15 cellular contexts compared by ENCODE assay signal in the genomic region with DNA sequence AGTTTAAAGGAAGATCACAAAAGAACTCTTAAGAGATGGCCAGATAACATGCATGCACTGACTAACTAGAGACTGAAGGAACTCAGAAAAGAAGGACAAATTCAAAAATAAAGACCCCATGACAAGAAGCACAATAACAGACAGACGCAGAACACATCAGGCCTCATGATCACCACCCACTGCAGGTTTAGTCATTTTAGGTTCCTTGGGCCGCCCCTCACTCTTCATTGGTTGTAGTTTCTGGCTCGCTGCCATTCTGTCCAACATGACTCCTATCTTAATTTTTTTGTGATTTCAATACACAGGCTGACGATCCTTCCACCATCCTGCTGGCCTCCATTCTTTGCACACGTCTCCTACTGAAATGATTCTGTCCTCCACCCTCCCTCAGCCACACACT. TPM values are rescaled to one million over a fixed set of nuclear protein-coding genes. Genes with fewer than 3 reads are reported as not detected.
DNase-seq lines count a peak whose midpoint lies in the region; ATAC-seq, FAIRE-seq and TF ChIP-seq lines count a peak whose summit lies in the region.
"Had no signal": no experiment of that assay in that cellular context is flagged by ENCODE, and none has a peak within 500 bp of the region (broad histone marks: within the 10 kb centered on the region; RNA-seq: fewer than 3 reads in every experiment).

No MANE protein-coding gene starts in this region.

- H3K27ac Mint-ChIP-seq in HFFc6: no peak overlapping the region
- H3K27ac Mint-ChIP-seq: activated T-helper 17 cell treated with anti-CD3 and anti-CD28 coated beads, Interleukin-2, amount 50 U/mL, for 72 hours had no signal

- TF ChIP-seq POLR2A in K562 (conservative IDR thresholded peaks at IDR 0.05) (no peak), thyroid gland (IDR thresholded peaks at IDR 0.05) (no peak), lower leg skin (IDR thresholded peaks at IDR 0.05) (no peak)

- H3K27me3 Mint-ChIP-seq in HFFc6 (ENCODE audit: insufficient read depth): no peaks in the 10 kb centered on the region
- H3K27me3 Mint-ChIP-seq: activated T-helper 17 cell treated with anti-CD3 and anti-CD28 coated beads, Interleukin-2, amount 50 U/mL, for 72 hours had no signal

- ATAC-seq in K562: peak; percentile 91
- ATAC-seq: activated T-helper 17 cell treated with anti-CD3 and anti-CD28 coated beads, Interleukin-2, amount 50 U/mL, for 72 hours had no signal

- peaks cover 27% of the 10 kb centered on the region for H3K79me2 ChIP-seq in K562 (ENCODE audit: control insufficient read depth, insufficient read depth, low read length)

- no peak overlapping the region for H3K4me3 Mint-ChIP-seq in HFFc6
- H3K4me3 Mint-ChIP-seq: activated T-helper 17 cell treated with anti-CD3 and anti-CD28 coated beads, Interleukin-2, amount 50 U/mL, for 72 hours had no signal

- H3K4me1 ChIP-seq in K562 (replicated peaks in 1 of 2; ENCODE audit: control insufficient read depth in 2 of 2, insufficient read depth in 2 of 2, low read length in 2 of 2) (peaks cover 6 to 7% of the 10 kb centered on the region in 2 experiments; a peak in 2 of 5 replicates), thyroid gland (peaks cover 12 to 34% of the 10 kb centered on the region in 2 donors), small intestine (ENCODE audit: control insufficient read depth in 2 of 2, insufficient read depth in 1 of 2, low read depth in 1 of 2, low read length in 1 of 2) (peaks cover 2 to 3% of the 10 kb centered on the region in 2 donors)

- FAIRE-seq in K562 (lab: Jason Lieb, UNC) (peak; percentile 81), small intestine (lab: Jason Lieb, UNC) (no peak)
- FAIRE-seq: keratinocyte had no signal

- H3K9me3 Mint-ChIP-seq in HFFc6: no peaks in the 10 kb centered on the region
- H3K9me3 Mint-ChIP-seq: activated T-helper 17 cell treated with anti-CD3 and anti-CD28 coated beads, Interleukin-2, amount 50 U/mL, for 72 hours had no signal

- no peaks in the 10 kb centered on the region for H4K20me1 ChIP-seq in K562 (replicated peaks; ENCODE audit: control insufficient read depth, insufficient read depth, low read length)

- peak overlapping the region; percentile 28; the same call in 1 of the 2 replicates for H3K4me2 ChIP-seq in K562 (ENCODE audit: insufficient read depth, low read length)

- H3K9me3 ChIP-seq in K562 (replicated peaks; ENCODE audit: control insufficient read depth, insufficient read depth, low read depth, low read length) (no peaks in the 10 kb centered on the region), thyroid gland (no peaks in the 10 kb centered on the region), small intestine (ENCODE audit: control insufficient read depth, low read depth) (no peaks in the 10 kb centered on the region)
- H3K9me3 ChIP-seq: neutrophil, vagina had no signal

- H3K9me1 ChIP-seq in K562 (ENCODE audit: control insufficient read depth, insufficient read depth, low read length): no peaks in the 10 kb centered on the region

- in situ Hi-C loops in K562 (cut with MboI): no loop called here

- no TSS peak for BruUV-seq in K562 (replicated peaks; lab: Mats Ljungman, UMichigan)

- POLR2A ChIA-PET in K562 (lab: Yijun Ruan, JAX): no interaction called here

- H3K27me3 ChIP-seq in K562 (ENCODE audit: control insufficient read depth in 2 of 2, insufficient read depth in 2 of 2, low read length in 2 of 2) (no peaks in the 10 kb centered on the region), thyroid gland (no peaks in the 10 kb centered on the region), small intestine (ENCODE audit: control insufficient read depth in 2 of 2, insufficient read depth in 2 of 2, low read length in 2 of 2) (no peaks in the 10 kb centered on the region)
- H3K27me3 ChIP-seq: neutrophil, vagina had no signal

- H3K27ac ChIP-seq in K562 (ENCODE audit: extremely low read depth, low read depth, low read length) (no peak overlapping the region), thyroid gland (peak overlapping the region in 1 of 3 donors; percentile 46), small intestine (ENCODE audit: low read depth in 1 of 2, low read length in 1 of 2) (no peak overlapping the region)

- CTCF ChIA-PET in K562 (lab: Yijun Ruan, JAX; ENCODE audit: low intra/inter-chr PET ratio): no interaction called here

- H2AFZ ChIP-seq in K562 (ENCODE audit: low read depth, low read length): no peak overlapping the region

- peaks cover 21% of the 10 kb centered on the region for H3K4me1 Mint-ChIP-seq in HFFc6 (ENCODE audit: low read depth)

- peaks cover 19% of the 10 kb centered on the region for H3K36me3 Mint-ChIP-seq in HFFc6 (ENCODE audit: low read depth)

- TF ChIP-seq RAD21 in K562 (CRISPR knock-in tag; conservative IDR thresholded peaks at IDR 0.05 in 1 of 2, IDR thresholded peaks at IDR 0.05 in 1 of 2): no peak

- peak; percentile 43 for DNase-seq in AG20443 (ENCODE audit: low spot score)
- DNase-seq in HFFc6: peak; percentile 16
- peak in 2 of 4 experiments; percentile 42 to 61 for DNase-seq in K562 (ENCODE audit: extremely low read depth in 1 of 4, low spot score in 3 of 4)
- peak; percentile 74 for DNase-seq in iris pigment epithelial cell (ENCODE audit: low read depth)
- no peak for DNase-seq in thyroid gland
- DNase-seq in DMS 273 treated with DMSO at 0.1 percent for 48 hours (lab: John Stamatoyannopoulos, UW): no peak
- DNase-seq in small intestine: no peak
- DNase-seq in lower leg skin (ENCODE audit: low spot score in 2 of 2): no peak
- DNase-seq: COR-L47; effector CD4-positive, alpha-beta T cell; NCI-H1417 treated with DMSO at 0.1 percent for 48 hours had no signal

- no peak overlapping the region for H3K4me3 ChIP-seq in K562
- H3K4me3 ChIP-seq in thyroid gland (replicated peaks in 1 of 3): no peak overlapping the region
- H3K4me3 ChIP-seq in small intestine (ENCODE audit: low read depth in 1 of 2, low read length in 2 of 2): no peak overlapping the region
- no peak overlapping the region for H3K4me3 ChIP-seq in lower leg skin (ENCODE audit: low read depth, poor library complexity, severe bottlenecking)
- H3K4me3 ChIP-seq: vagina had no signal

- TF ChIP-seq CTCF in HFFc6 (IDR thresholded peaks at IDR 0.05) (no peak), K562 (IDR thresholded peaks at IDR 0.05 in 2 of 3, conservative IDR thresholded peaks at IDR 0.05 in 1 of 3; ENCODE audit: insufficient read depth in 2 of 3, low read depth in 1 of 3, low read length in 3 of 3) (no peak), thyroid gland (IDR thresholded peaks at IDR 0.05) (no peak), lower leg skin (IDR thresholded peaks at IDR 0.05) (no peak)

- TF ChIP-seq EP300 in K562 (IDR thresholded peaks at IDR 0.05; ENCODE audit: low read length): no peak

- intact Hi-C loops in K562 (cut with micrococcal nuclease): no loop called here
- intact Hi-C loops in thyroid gland (cut with DNase I): no loop called here
- intact Hi-C loops in lower leg skin (cut with DNase I; ENCODE audit: low total_unique reads): no loop called here

- H3K36me3 ChIP-seq in K562 (ENCODE audit: control insufficient read depth, insufficient read depth, low read length) (no peaks in the 10 kb centered on the region; the same call in 1 of the 3 replicates), thyroid gland (no peaks in the 10 kb centered on the region), small intestine (ENCODE audit: control insufficient read depth in 2 of 2, insufficient read depth in 2 of 2, low read length in 2 of 2) (no peaks in the 10 kb centered on the region)
- H3K36me3 ChIP-seq: vagina had no signal

- H3K9ac ChIP-seq in K562 (ENCODE audit: insufficient read depth in 1 of 2, low read depth in 2 of 2, low read length in 2 of 2): no peak overlapping the region; a peak in 1 of 4 replicates

- 23% methylated on average over 5 of the region's 5 CpGs for WGBS in K562 (ENCODE audit: insufficient coverage, low coverage, missing lambda C conversion rate)
- 87 to 88% methylated on average over 5 of the region's 5 CpGs for WGBS in thyroid gland, 2 donors
- WGBS in small intestine, 3 donors: 76 to 93% (median 80%) methylated on average over 5 of the region's 5 CpGs
- WGBS in lower leg skin, 2 donors: 64 to 68% methylated on average over 5 of the region's 5 CpGs

RNA-seq across cellular contexts. Expression of gene STX7, which starts 21.6 kb away (rescaled TPM):
- total RNA-seq in HFFc6 (2021; fragmentation: NEBNext Ultra II Directional; extraction: Animal tissue kit (Norgen Biotek cat#: 25700)): 10 to 100 TPM; 36.4 to 41.5 (median 39.3) TPM
- 15.2 and 26.2 TPM in 2 replicates for total RNA-seq in K562 (2011; cell fraction: chromatin; rRNA removed; ENCODE audit: low replicate concordance)
- 19.7 and 24.0 TPM in 2 replicates for total RNA-seq in K562 (2011; cell fraction: nucleolus; rRNA removed)
- 22.8 and 25.0 TPM in 2 replicates for total RNA-seq in K562 (2011; cell fraction: nucleoplasm; rRNA removed)
- 15.5 and 22.5 TPM in 2 replicates for total RNA-seq in K562 (2014; rRNA removed)
- 26.7 and 29.4 TPM in 2 replicates for total RNA-seq in K562 (2014; rRNA removed; fragmentation: Illumina TruSeq; extraction: Trizol)
- total RNA-seq in K562 (2015; rRNA removed; fragmentation: Illumina TruSeq; extraction: Trizol): 24.5 and 30.3 TPM in 2 replicates
- 24.8 and 25.3 TPM in 2 replicates for total RNA-seq in K562 (2021)
- polyA plus RNA-seq in K562 (2011; rRNA removed): 29.0 and 34.4 TPM in 2 replicates
- 7.0 and 11.7 TPM in 2 replicates for polyA plus RNA-seq in K562 (2011; cell fraction: cytosol; rRNA removed)
- 22.3 and 35.5 TPM in 2 replicates for polyA plus RNA-seq in K562 (2011; cell fraction: nucleus; rRNA removed)
- polyA plus RNA-seq in K562 (2012): 19.6 and 23.8 TPM in 2 replicates
- 26.9 and 28.4 TPM in 2 replicates for polyA plus RNA-seq in K562 (2014; fragmentation: Illumina TruSeq; extraction: Trizol)
- 10 to 100 TPM; 13.0 to 14.6 TPM for polyA plus RNA-seq in K562 (2014; fragmentation: Nextera tagmentation; extraction: Ambion mirVana)
- polyA plus RNA-seq in K562 (2014; rRNA removed): 15.0 and 15.6 TPM in 2 replicates
- 28.7 and 43.2 TPM in 2 replicates for polyA minus RNA-seq in K562 (2011; rRNA and poly(A)+ RNA removed)
- polyA minus RNA-seq in K562 (2011; cell fraction: cytosol; rRNA and poly(A)+ RNA removed): 7.3 and 13.3 TPM in 2 replicates
- 29.6 and 51.4 TPM in 2 replicates for polyA minus RNA-seq in K562 (2011; cell fraction: nucleus; rRNA and poly(A)+ RNA removed)
- total RNA-seq in thyroid gland: 10 to 100 TPM; 45.7 to 70.6 (median 53.2) TPM
- 10 to 100 TPM; 24.7 to 35.4 (median 33.8) TPM for polyA plus RNA-seq in small intestine
- total RNA-seq in lower leg skin: 10 to 100 TPM; 30.1 to 48.2 (median 33.3) TPM

RNA-seq across cellular contexts. Expression of gene TAAR9, which starts 46.8 kb away (rescaled TPM):
- total RNA-seq in HFFc6 (2021; fragmentation: NEBNext Ultra II Directional; extraction: Animal tissue kit (Norgen Biotek cat#: 25700)): not detected
- not detected in 2 replicates for total RNA-seq in K562 (2011; cell fraction: chromatin; rRNA removed; ENCODE audit: low replicate concordance)
- not detected in 2 replicates for total RNA-seq in K562 (2011; cell fraction: nucleolus; rRNA removed)
- not detected in 2 replicates for total RNA-seq in K562 (2011; cell fraction: nucleoplasm; rRNA removed)
- total RNA-seq in K562 (2014; rRNA removed) (not detected in 2 replicates), K562 (2014; rRNA removed; fragmentation: Illumina TruSeq; extraction: Trizol) (not detected in 2 replicates), K562 (2015; rRNA removed; fragmentation: Illumina TruSeq; extraction: Trizol) (not detected in 2 replicates), K562 (2021) (not detected in 2 replicates), thyroid gland (not detected), lower leg skin (not detected)
- polyA plus RNA-seq in K562 (2011; rRNA removed) (not detected in 2 replicates), K562 (2014; fragmentation: Illumina TruSeq; extraction: Trizol) (not detected in 2 replicates), K562 (2014; fragmentation: Nextera tagmentation; extraction: Ambion mirVana) (not detected), K562 (2014; rRNA removed) (not detected in 2 replicates), small intestine (not detected)
- not detected in 2 replicates for polyA plus RNA-seq in K562 (2011; cell fraction: cytosol; rRNA removed)
- not detected in 2 replicates for polyA plus RNA-seq in K562 (2011; cell fraction: nucleus; rRNA removed)
- polyA plus RNA-seq in K562 (2012): not detected in 2 replicates
- polyA minus RNA-seq in K562 (2011; rRNA and poly(A)+ RNA removed): not detected in 2 replicates
- polyA minus RNA-seq in K562 (2011; cell fraction: cytosol; rRNA and poly(A)+ RNA removed): not detected in 2 replicates
- not detected in 2 replicates for polyA minus RNA-seq in K562 (2011; cell fraction: nucleus; rRNA and poly(A)+ RNA removed)
- total RNA-seq: activated T-helper 17 cell treated with anti-CD3 and anti-CD28 coated beads, Interleukin-2, amount 50 U/mL, for 72 hours; vagina had no signal
- polyA plus RNA-seq: keratinocyte had no signal

Comparison
In these comparisons a context has a peak if more than half of its experiments do, and no peak if none do; other contexts are left out.
1. DNase-seq: peak in AG20443 (single experiment), HFFc6 (single experiment) and iris pigment epithelial cell (single experiment); none in thyroid gland (0 of 2), DMS 273 treated with DMSO at 0.1 percent for 48 hours (single experiment), small intestine (single experiment) and lower leg skin (0 of 2).